In the genomic region with DNA sequence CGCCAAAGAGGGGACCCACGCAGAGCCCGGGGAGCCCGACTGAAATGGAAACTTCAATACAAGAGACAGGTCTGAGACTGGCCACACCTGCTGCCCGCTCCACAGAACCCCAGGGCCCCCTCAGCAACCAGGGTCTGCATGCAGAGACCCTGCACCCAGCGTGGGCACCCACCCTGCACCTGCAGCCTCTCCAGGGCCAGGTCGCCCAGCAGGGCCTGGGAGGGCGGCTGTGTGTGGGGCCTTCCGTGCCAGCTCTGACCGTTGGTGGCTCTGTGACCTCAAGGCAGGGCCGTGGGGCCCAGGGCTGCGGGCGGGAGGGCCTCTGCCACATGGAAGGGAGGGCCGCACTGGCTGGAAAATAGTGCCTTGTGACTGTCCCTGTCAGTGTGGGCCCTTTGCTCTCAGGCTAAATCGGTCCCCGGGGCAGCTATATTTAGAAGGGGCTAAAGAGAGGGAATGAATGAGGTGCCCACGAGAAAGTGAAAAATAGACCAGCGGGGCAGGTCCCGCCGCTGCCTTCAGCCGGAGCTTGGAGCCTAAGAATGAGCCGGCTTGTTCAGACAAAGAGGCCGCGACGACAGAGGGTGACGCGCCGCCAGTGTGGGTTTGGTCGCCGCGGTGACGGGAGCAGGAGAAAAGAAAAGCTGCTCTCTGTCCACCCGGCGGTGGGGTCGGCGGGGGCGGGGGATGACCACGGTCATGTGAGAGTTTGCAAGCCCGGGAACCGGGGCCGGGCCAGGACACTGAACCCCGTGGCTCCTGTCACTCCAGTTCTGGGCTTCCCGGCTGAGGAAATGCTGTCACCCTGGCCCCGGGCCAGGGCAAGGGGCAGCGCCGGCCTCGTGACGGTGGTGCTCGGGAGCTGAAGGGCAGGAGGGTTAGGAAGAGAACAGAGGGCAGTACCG, we compare ENCODE assay signal across 9 cellular contexts.
A peak's percentile ranks its signal among the peaks of the same experiment; 100 is the strongest.
DNase-seq lines count a peak whose midpoint lies in the region; ATAC-seq and TF ChIP-seq lines count a peak whose summit lies in the region.
"Had no signal": no experiment of that assay in that cellular context is flagged by ENCODE, and none has a peak within 500 bp of the region (broad histone marks: within the 10 kb centered on the region; RNA-seq: fewer than 3 reads in every experiment).

No MANE protein-coding gene starts in this region.

- TF ChIP-seq CTCF in neural crest cell (conservative IDR thresholded peaks at IDR 0.05), result no peak

- peaks cover 39% of the 10 kb centered on the region for H3K36me3 ChIP-seq in BLaER1

- POLR2A ChIA-PET in HEK293T (lab: Yijun Ruan, JAX), result interaction anchor here (3.4 kb wide), 1 partner anchor 70 kb away, joined by 27 read pairs; the partner anchor contains the start of gene GADD45B

- no peaks in the 10 kb centered on the region for H3K9me3 Mint-ChIP-seq in neural crest cell
- H3K9me3 Mint-ChIP-seq in activated T-cell treated with anti-CD3 and anti-CD28 coated beads, Interleukin-2, amount 50 U/mL, for 24 hours, result no peaks in the 10 kb centered on the region
- H3K9me3 Mint-ChIP-seq: CD8-positive, alpha-beta memory T cell had no signal

- no peaks in the 10 kb centered on the region for H3K36me3 Mint-ChIP-seq in neural crest cell (ENCODE audit: low read depth)
- H3K36me3 Mint-ChIP-seq in activated T-cell treated with anti-CD3 and anti-CD28 coated beads, Interleukin-2, amount 50 U/mL, for 24 hours (ENCODE audit: low read depth), result no peaks in the 10 kb centered on the region
- H3K36me3 Mint-ChIP-seq: CD8-positive, alpha-beta memory T cell had no signal

- H4K20me1 ChIP-seq in BLaER1, result peaks cover 89% of the 10 kb centered on the region

- ATAC-seq in GM18511 (IDR thresholded peaks at IDR 0.05; ENCODE audit: unreplicated experiment), result no peak

- peak overlapping the region; percentile 100 for H3K27ac Mint-ChIP-seq in neural crest cell (ENCODE audit: unreplicated experiment)
- H3K27ac Mint-ChIP-seq in activated T-cell treated with anti-CD3 and anti-CD28 coated beads, Interleukin-2, amount 50 U/mL, for 24 hours, result no peak overlapping the region
- H3K27ac Mint-ChIP-seq: CD8-positive, alpha-beta memory T cell had no signal

- DNase-seq in SK-MEL-5 (ENCODE audit: low read depth, low spot score), result peak; percentile 55
- DNase-seq in globus pallidus (ENCODE audit: low spot score), result peak; percentile 92
- peak; percentile 77 for DNase-seq in neural crest cell (ENCODE audit: low read depth, low spot score)
- no peak for DNase-seq in activated T-cell treated with anti-CD3 and anti-CD28 coated beads, Interleukin-2, amount 50 U/mL, for 24 hours
- DNase-seq in HEK293T (ENCODE audit: extremely low spot score), result no peak
- no peak for DNase-seq in HCEC 1CT

- CTCF ChIA-PET in HEK293T (lab: Yijun Ruan, JAX), result no interaction called here

- in situ Hi-C loops in SK-MEL-5 (cut with HindIII; ENCODE audit: low pct_unique_long_range_greater_than_20kb, low sequenced_read_pairs), result no loop called here

- peak overlapping the region; percentile 81 for H3K27ac ChIP-seq in BLaER1

- peak overlapping the region; percentile 30; the same call in 1 of the 2 replicates for H3K4me3 ChIP-seq in BLaER1

- H3K27me3 ChIP-seq in BLaER1, result no peaks in the 10 kb centered on the region

- peak overlapping the region; percentile 84 for H3K4me2 ChIP-seq in BLaER1

- no peaks in the 10 kb centered on the region for H3K27me3 Mint-ChIP-seq in neural crest cell (ENCODE audit: low read depth)
- H3K27me3 Mint-ChIP-seq in activated T-cell treated with anti-CD3 and anti-CD28 coated beads, Interleukin-2, amount 50 U/mL, for 24 hours, result no peaks in the 10 kb centered on the region

- no peaks in the 10 kb centered on the region for H3K9me3 ChIP-seq in BLaER1

- peaks cover 83% of the 10 kb centered on the region for H3K4me1 ChIP-seq in BLaER1

- peaks cover 46% of the 10 kb centered on the region for H3K4me1 Mint-ChIP-seq in neural crest cell
- H3K4me1 Mint-ChIP-seq in activated T-cell treated with anti-CD3 and anti-CD28 coated beads, Interleukin-2, amount 50 U/mL, for 24 hours (ENCODE audit: low read depth), result peaks cover 29% of the 10 kb centered on the region

- peak overlapping the region; percentile 73 for H3K4me3 Mint-ChIP-seq in neural crest cell
- no peak overlapping the region for H3K4me3 Mint-ChIP-seq in activated T-cell treated with anti-CD3 and anti-CD28 coated beads, Interleukin-2, amount 50 U/mL, for 24 hours

- peak overlapping the region; percentile 65 for H3K9ac ChIP-seq in BLaER1

TF ChIP-seq in HEK293T, 16 proteins besides CTCF, POLR2A, EP300 and RAD21:
- TF ChIP-seq SP1 (IDR thresholded peaks at IDR 0.05) (no peak), SUZ12 (IDR thresholded peaks at IDR 0.05) (no peak)

Comparison
In these comparisons a context has a peak if more than half of its experiments do, and no peak if none do; other contexts are left out.
1. DNase-seq: peak in SK-MEL-5 (single experiment), globus pallidus (single experiment) and neural crest cell (single experiment); none in activated T-cell treated with anti-CD3 and anti-CD28 coated beads, Interleukin-2, amount 50 U/mL, for 24 hours (single experiment), HEK293T (single experiment) and HCEC 1CT (single experiment).